In genomic region chr17:2796164-2797140, GRCh38 we compare ENCODE assay signal across 9 cellular contexts. TPM values are rescaled to one million over a fixed set of nuclear protein-coding genes. Genes with fewer than 3 reads are reported as not detected.
DNase-seq lines count a peak whose midpoint lies in the region; ATAC-seq and TF ChIP-seq lines count a peak whose summit lies in the region.
"Had no signal": no experiment of that assay in that cellular context is flagged by ENCODE, and none has a peak within 500 bp of the region (broad histone marks: within the 10 kb centered on the region; RNA-seq: fewer than 3 reads in every experiment).

RAP1GAP2 (plus strand) TSS chr17:2796438; CDS start chr17:2796528, 90 bp downstream.

- H3K36me3 Mint-ChIP-seq in Caco-2 (ENCODE audit: insufficient read depth, unreplicated experiment) = no peaks in the 10 kb centered on the region
- H3K36me3 Mint-ChIP-seq in T-helper 1 cell treated with Interleukin-12 subunit alpha and Interleukin-12 subunit beta and Interleukin-4 antibody, amounts not matched to agents 30 μg/mL and 1 μg/mL, for 36 hours (ENCODE audit: low read depth) = peaks cover 10% of the 10 kb centered on the region

- intact Hi-C loops in Caco-2 (cut with micrococcal nuclease; ENCODE audit: unreplicated experiment) (no loop called here), adrenal gland (cut with DNase I) (no loop called here)

- no peak within 1 kb of the TSS for H3K27ac Mint-ChIP-seq in Caco-2 (ENCODE audit: unreplicated experiment)
- peak within 1 kb of the TSS; percentile 23 for H3K27ac Mint-ChIP-seq in T-helper 1 cell treated with Interleukin-12 subunit alpha and Interleukin-12 subunit beta and Interleukin-4 antibody, amounts not matched to agents 30 μg/mL and 1 μg/mL, for 36 hours

- no peaks in the 10 kb centered on the region for H3K27me3 Mint-ChIP-seq in Caco-2 (ENCODE audit: insufficient read depth, unreplicated experiment)
- H3K27me3 Mint-ChIP-seq in T-helper 1 cell treated with Interleukin-12 subunit alpha and Interleukin-12 subunit beta and Interleukin-4 antibody, amounts not matched to agents 30 μg/mL and 1 μg/mL, for 36 hours (ENCODE audit: low read depth) = peaks cover 5% of the 10 kb centered on the region

- H3K27me3 ChIP-seq in Caco-2 (replicated peaks; ENCODE audit: control insufficient read depth, insufficient read depth, low read length) = no peaks in the 10 kb centered on the region
- no peaks in the 10 kb centered on the region for H3K27me3 ChIP-seq in adrenal gland
- H3K27me3 ChIP-seq: ascending aorta had no signal

- no peaks in the 10 kb centered on the region for H3K36me3 ChIP-seq in Caco-2 (ENCODE audit: control insufficient read depth, insufficient read depth, low read length)
- H3K36me3 ChIP-seq in adrenal gland (replicated peaks in 1 of 2) = no peaks in the 10 kb centered on the region
- H3K36me3 ChIP-seq: ascending aorta had no signal

- POLR2A ChIA-PET in Caco-2 (lab: Charles Lee) = no interaction called here

- H3K9me3 Mint-ChIP-seq in Caco-2 (ENCODE audit: unreplicated experiment) = no peaks in the 10 kb centered on the region
- no peaks in the 10 kb centered on the region for H3K9me3 Mint-ChIP-seq in T-helper 1 cell treated with Interleukin-12 subunit alpha and Interleukin-12 subunit beta and Interleukin-4 antibody, amounts not matched to agents 30 μg/mL and 1 μg/mL, for 36 hours

- no TSS peak for BruUV-seq in Caco-2 (replicated peaks; lab: Mats Ljungman, UMichigan)

- no peak for TF ChIP-seq CTCF in Caco-2 (IDR thresholded peaks at IDR 0.05; ENCODE audit: insufficient read depth in 1 of 2, low read depth in 1 of 2, low read length in 1 of 2, severe bottlenecking in 1 of 2, unreplicated experiment in 1 of 2)
- TF ChIP-seq CTCF in adrenal gland (IDR thresholded peaks at IDR 0.05) = no peak

- H3K27ac ChIP-seq in adrenal gland = no peak within 1 kb of the TSS
- H3K27ac ChIP-seq: ascending aorta had no signal

- peak; percentile 45 for ATAC-seq in stimulated activated naive CD8-positive, alpha-beta T cell treated with anti-CD3 and anti-CD28 coated beads, Interleukin-15, Interleukin-2, amounts not matched to agents 100 U/mL and 50 U/mL, for 24 hours
- no peak for ATAC-seq in HG02970 (IDR thresholded peaks at IDR 0.05; ENCODE audit: low FRiP score, unreplicated experiment)

- H3K4me1 ChIP-seq in Caco-2 = no peaks in the 10 kb centered on the region
- H3K4me1 ChIP-seq in adrenal gland (replicated peaks in 1 of 2) = peaks cover 8% of the 10 kb centered on the region in 2 donors
- H3K4me1 ChIP-seq: ascending aorta had no signal

- H3K4me1 Mint-ChIP-seq in Caco-2 (ENCODE audit: low read depth, unreplicated experiment) = no peaks in the 10 kb centered on the region
- peaks cover 64% of the 10 kb centered on the region for H3K4me1 Mint-ChIP-seq in T-helper 1 cell treated with Interleukin-12 subunit alpha and Interleukin-12 subunit beta and Interleukin-4 antibody, amounts not matched to agents 30 μg/mL and 1 μg/mL, for 36 hours (ENCODE audit: low read depth)

- 62 to 75% (median 68%) methylated on average over 24 to 39 of the region's 39 CpGs for WGBS in adrenal gland, 4 donors

- H3K9me3 ChIP-seq in Caco-2 (no peaks in the 10 kb centered on the region), adrenal gland (replicated peaks in 1 of 3) (no peaks in the 10 kb centered on the region)
- H3K9me3 ChIP-seq: ascending aorta had no signal

- CTCF ChIA-PET in Caco-2 (lab: Charles Lee) = no interaction called here

- TF ChIP-seq POLR2A in adrenal gland (IDR thresholded peaks at IDR 0.05) = no peak

- H3K4me3 ChIP-seq in Caco-2 (ENCODE audit: low read depth, low read length) (no peak within 1 kb of the TSS), adrenal gland (peak within 1 kb of the TSS in 1 of 4 donors; percentile 26)

- no peak within 1 kb of the TSS for H3K4me3 Mint-ChIP-seq in Caco-2 (ENCODE audit: unreplicated experiment)
- peak within 1 kb of the TSS; percentile 86 for H3K4me3 Mint-ChIP-seq in T-helper 1 cell treated with Interleukin-12 subunit alpha and Interleukin-12 subunit beta and Interleukin-4 antibody, amounts not matched to agents 30 μg/mL and 1 μg/mL, for 36 hours

- DNase-seq in Caco-2 (no peak), adrenal gland (peak in 5 of 7 donors; percentile 37 to 62 (median 53)), mucosa of gallbladder (ENCODE audit: low spot score) (peak; percentile 29), NCI-H2227 (lab: John Stamatoyannopoulos, UW; ENCODE audit: unreplicated experiment) (no peak), foreskin melanocyte (no peak)
- peak; percentile 51 for DNase-seq in stimulated activated naive CD8-positive, alpha-beta T cell treated with anti-CD3 and anti-CD28 coated beads, Interleukin-15, Interleukin-2, amounts not matched to agents 100 U/mL and 50 U/mL, for 24 hours

RNA-seq across cellular contexts. Expression of gene RAP1GAP2, which starts in this region (rescaled TPM):
- total RNA-seq in Caco-2 (2022) (45.3 and 46.7 TPM in 2 replicates), adrenal gland (10 to 100 TPM in 1 of 8 donors, 1 to 10 TPM in 7; 4.9 to 20.4 (median 6.9) TPM), mucosa of gallbladder (32.8 TPM)
- 10 to 100 TPM in 2 of 3 donors, 1 to 10 TPM in 1; 5.4 to 15.5 (median 15.1) TPM for polyA plus RNA-seq in adrenal gland

Comparison
In these comparisons a context has a peak if more than half of its experiments do, and no peak if none do; other contexts are left out.
1. DNase-seq: peak in adrenal gland (5 of 7), mucosa of gallbladder (single experiment) and stimulated activated naive CD8-positive, alpha-beta T cell treated with anti-CD3 and anti-CD28 coated beads, Interleukin-15, Interleukin-2, amounts not matched to agents 100 U/mL and 50 U/mL, for 24 hours (single experiment); none in Caco-2 (0 of 2), NCI-H2227 (single experiment) and foreskin melanocyte (single experiment).